Comparison of ENCODE assay signal across 8 cellular contexts in the genomic region with DNA sequence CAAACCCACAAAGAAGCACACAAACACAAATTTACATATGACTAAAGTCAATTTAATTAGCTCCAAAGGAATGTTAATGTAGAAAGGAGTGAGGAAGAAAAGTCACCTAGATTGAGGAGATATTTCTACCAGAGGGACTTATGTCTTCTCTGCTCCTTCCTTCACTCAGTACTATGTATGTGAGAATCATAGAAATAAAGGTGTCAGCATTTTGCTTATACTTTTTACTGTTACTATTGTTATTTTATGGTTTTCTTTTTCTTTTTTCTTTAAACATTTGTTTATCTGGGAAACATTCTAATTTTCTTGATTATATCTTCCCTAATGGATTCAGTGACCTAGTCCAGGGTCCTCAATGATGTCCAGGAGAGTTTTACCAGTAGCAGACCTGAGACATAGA.
"Had no signal": no experiment of that assay in that cellular context is flagged by ENCODE, and none has a peak within 500 bp of the region (broad histone marks: within the 10 kb centered on the region; RNA-seq: fewer than 3 reads in every experiment).

No MANE protein-coding gene starts in this region.

- H3K4me3 ChIP-seq: GM23248, HAP-1 had no signal

- DNase-seq: GM23248, GOT3, H7, HFFc6, KBM-7 had no signal

- H3K36me3 ChIP-seq: HAP-1 had no signal

- H3K4me1 ChIP-seq: HAP-1 had no signal

- H3K9ac ChIP-seq: GM23248 had no signal

- H3K9me3 ChIP-seq: HAP-1 had no signal

- H3K27ac ChIP-seq: GM23248, HL-60 had no signal

- ATAC-seq: HCT116 had no signal

- H2AFZ ChIP-seq: GM23248 had no signal
